18 cellular contexts compared by ENCODE assay signal in genomic region chr21:46307625-46308024, GRCh38. TPM values are rescaled to one million over a fixed set of nuclear protein-coding genes. Genes with fewer than 3 reads are reported as not detected.
A peak's percentile ranks its signal among the peaks of the same experiment; 100 is the strongest.
DNase-seq lines count a peak whose midpoint lies in the region; ATAC-seq, FAIRE-seq and TF ChIP-seq lines count a peak whose summit lies in the region.
"Had no signal": no experiment of that assay in that cellular context is flagged by ENCODE, and none has a peak within 500 bp of the region (broad histone marks: within the 10 kb centered on the region; RNA-seq: fewer than 3 reads in every experiment).

No MANE protein-coding gene starts in this region.

- H3K4me1 Mint-ChIP-seq in naive thymus-derived CD4-positive, alpha-beta T cell, result peaks cover 0 to 6% (median 0%) of the 10 kb centered on the region in 7 donors
- no peaks in the 10 kb centered on the region for H3K4me1 Mint-ChIP-seq in activated T-cell treated with anti-CD3 and anti-CD28 coated beads, Interleukin-2, amount 50 U/mL, for 4 hours (ENCODE audit: low read depth)
- H3K4me1 Mint-ChIP-seq: natural killer cell had no signal

- H3K79me2 ChIP-seq in GM12878 (ENCODE audit: control insufficient read depth, insufficient read depth, low read length), result no peaks in the 10 kb centered on the region

- CTCF ChIA-PET in GM12878 (lab: Yijun Ruan, JAX), result no interaction called here
- CTCF ChIA-PET in naive thymus-derived CD4-positive, alpha-beta T cell (lab: Charles Lee), result no interaction called here

- no peak for TF ChIP-seq RAD21 in GM12878 (IDR thresholded peaks at IDR 0.05; ENCODE audit: insufficient read depth, low read depth, low read length)

- H3K27ac ChIP-seq in GM12878 (ENCODE audit: control insufficient read depth, insufficient read depth), result no peak overlapping the region
- no peak overlapping the region for H3K27ac ChIP-seq in naive thymus-derived CD4-positive, alpha-beta T cell (ENCODE audit: low read depth, low read length)
- H3K27ac ChIP-seq: C4-2B, cardiac muscle cell had no signal

- intact Hi-C loops in GM12878 (cut with micrococcal nuclease; ENCODE audit: unreplicated experiment), result no loop called here
- intact Hi-C loops in naive thymus-derived CD4-positive, alpha-beta T cell (cut with micrococcal nuclease), result no loop called here

- H3K9ac ChIP-seq in GM12878 (ENCODE audit: control insufficient read depth, insufficient read depth, low read length), result no peak overlapping the region

- 0% methylated on average over 2 of the region's 2 CpGs for WGBS in GM12878 (ENCODE audit: insufficient coverage, insufficient replicate concordance, low lambda C conversion rate, missing lambda C conversion rate)

- H3K4me3 ChIP-seq in GM12878, result no peak overlapping the region
- H3K4me3 ChIP-seq in naive thymus-derived CD4-positive, alpha-beta T cell (ENCODE audit: low read length), result no peak overlapping the region
- H3K4me3 ChIP-seq: cardiac muscle cell had no signal

- no peaks in the 10 kb centered on the region for H3K9me3 ChIP-seq in GM12878 (replicated peaks; ENCODE audit: control insufficient read depth, insufficient read depth, low read length)
- no peaks in the 10 kb centered on the region for H3K9me3 ChIP-seq in naive thymus-derived CD4-positive, alpha-beta T cell (ENCODE audit: control insufficient read depth in 2 of 3, low read length in 3 of 3)

- H3K4me2 ChIP-seq in GM12878 (ENCODE audit: control insufficient read depth, insufficient read depth), result no peak overlapping the region

- no peaks in the 10 kb centered on the region for H4K20me1 ChIP-seq in GM12878 (ENCODE audit: control insufficient read depth, insufficient read depth)

- FAIRE-seq in GM12878 (lab: Jason Lieb, UNC), result no peak
- FAIRE-seq: G401.6 had no signal

- H2AFZ ChIP-seq in GM12878 (ENCODE audit: control insufficient read depth, low read depth, low read length), result no peak overlapping the region

- no peak for TF ChIP-seq CTCF in GM12878 (IDR thresholded peaks at IDR 0.05 in 2 of 3, conservative IDR thresholded peaks at IDR 0.05 in 1 of 3; ENCODE audit: control insufficient read depth in 2 of 3, extremely low read depth in 1 of 3, insufficient read depth in 1 of 3, low read depth in 3 of 3, low read length in 3 of 3)

- H3K27ac Mint-ChIP-seq in naive thymus-derived CD4-positive, alpha-beta T cell, result no peak overlapping the region
- H3K27ac Mint-ChIP-seq: natural killer cell had no signal

- ATAC-seq in GM12878, result peak; percentile 73
- ATAC-seq in naive thymus-derived CD4-positive, alpha-beta T cell, result peak; percentile 82
- ATAC-seq in GM18498 (IDR thresholded peaks at IDR 0.05; ENCODE audit: unreplicated experiment), result no peak
- ATAC-seq in activated T-cell treated with anti-CD3 and anti-CD28 coated beads, Interleukin-2, amount 50 U/mL, for 4 hours, result no peak
- ATAC-seq in HG02885 (IDR thresholded peaks at IDR 0.05; ENCODE audit: poor library complexity, unreplicated experiment), result no peak
- ATAC-seq in GM21367 (IDR thresholded peaks at IDR 0.05; ENCODE audit: unreplicated experiment), result no peak
- ATAC-seq: left colon, right cardiac atrium had no signal

- peaks cover 0 to 36% (median 14%) of the 10 kb centered on the region in 5 donors for H3K36me3 Mint-ChIP-seq in naive thymus-derived CD4-positive, alpha-beta T cell
- H3K36me3 Mint-ChIP-seq in activated T-cell treated with anti-CD3 and anti-CD28 coated beads, Interleukin-2, amount 50 U/mL, for 4 hours (ENCODE audit: insufficient read depth), result peaks cover 7% of the 10 kb centered on the region

- H3K4me3 Mint-ChIP-seq in naive thymus-derived CD4-positive, alpha-beta T cell, result no peak overlapping the region
- H3K4me3 Mint-ChIP-seq in activated T-cell treated with anti-CD3 and anti-CD28 coated beads, Interleukin-2, amount 50 U/mL, for 4 hours, result no peak overlapping the region
- H3K4me3 Mint-ChIP-seq: natural killer cell had no signal

- RAD21 ChIA-PET in GM12878 (lab: Charles Lee; ENCODE audit: unreplicated experiment), result no interaction called here

- DNase-seq in EL, result peak; percentile 76
- peak; percentile 96 for DNase-seq in LHCN-M2 (ENCODE audit: low read depth)
- DNase-seq in GM12878 (ENCODE audit: low read depth, low spot score), result no peak
- DNase-seq in naive thymus-derived CD4-positive, alpha-beta T cell, result no peak
- DNase-seq in activated T-cell treated with anti-CD3 and anti-CD28 coated beads, Interleukin-2, amount 50 U/mL, for 4 hours, result no peak
- DNase-seq: activated CD4-positive, alpha-beta T cell treated with anti-CD3 and anti-CD28 coated beads for 48 hours; left colon; natural killer cell; NCI-H1105 treated with DMSO at 0.1 percent for 48 hours; NCI-H510A; right cardiac atrium; stimulated activated CD4-positive, alpha-beta T cell treated with anti-CD3 and anti-CD28 coated beads, Interleukin-4, amount 100 ng/mL, for 1 hour had no signal

- H3K9me3 Mint-ChIP-seq in naive thymus-derived CD4-positive, alpha-beta T cell, result peaks cover 0 to 3% (median 0%) of the 10 kb centered on the region in 11 donors
- no peaks in the 10 kb centered on the region for H3K9me3 Mint-ChIP-seq in activated T-cell treated with anti-CD3 and anti-CD28 coated beads, Interleukin-2, amount 50 U/mL, for 4 hours
- H3K9me3 Mint-ChIP-seq: natural killer cell had no signal

- no peak for TF ChIP-seq EP300 in GM12878 (IDR thresholded peaks at IDR 0.05; ENCODE audit: borderline replicate concordance in 1 of 2, control insufficient read depth in 1 of 2, low read depth in 2 of 2, low read length in 2 of 2)

- H3K27me3 Mint-ChIP-seq in naive thymus-derived CD4-positive, alpha-beta T cell, result no peaks in the 10 kb centered on the region
- H3K27me3 Mint-ChIP-seq in activated T-cell treated with anti-CD3 and anti-CD28 coated beads, Interleukin-2, amount 50 U/mL, for 4 hours (ENCODE audit: low read depth), result no peaks in the 10 kb centered on the region

- POLR2A ChIA-PET in GM12878 (lab: Charles Lee), result interaction anchor here (1.2 kb wide), 1 partner anchor 40 kb away, joined by 4 read pairs; no protein-coding TSS in a partner anchor
- POLR2A ChIA-PET in naive thymus-derived CD4-positive, alpha-beta T cell (lab: Charles Lee), result no interaction called here

- no TSS peak for BruUV-seq in GM12878 (replicated peaks; lab: Mats Ljungman, UMichigan)

- H3K4me1 ChIP-seq in GM12878 (ENCODE audit: control insufficient read depth, insufficient read depth, low read length), result no peaks in the 10 kb centered on the region
- no peaks in the 10 kb centered on the region for H3K4me1 ChIP-seq in naive thymus-derived CD4-positive, alpha-beta T cell (ENCODE audit: control insufficient read depth in 2 of 2, insufficient read depth in 2 of 2, low read length in 2 of 2)

- TF ChIP-seq POLR2A in GM12878 (IDR thresholded peaks at IDR 0.05; ENCODE audit: low read depth, low read length), result no peak

- no peaks in the 10 kb centered on the region for H3K27me3 ChIP-seq in GM12878 (replicated peaks in 1 of 2; ENCODE audit: control insufficient read depth in 2 of 2, insufficient read depth in 2 of 2, low read length in 1 of 2)
- no peaks in the 10 kb centered on the region for H3K27me3 ChIP-seq in naive thymus-derived CD4-positive, alpha-beta T cell (ENCODE audit: control insufficient read depth in 2 of 2, insufficient read depth in 2 of 2, low read length in 2 of 2)
- H3K27me3 ChIP-seq: cardiac muscle cell had no signal

- in situ Hi-C loops in GM12878 (cut with MboI), result no loop called here

- SMC1A ChIA-PET in GM12878 (lab: Charles Lee; ENCODE audit: uncharacterized antibody, unreplicated experiment), result no interaction called here

- H3K36me3 ChIP-seq in GM12878 (ENCODE audit: control insufficient read depth in 2 of 2, insufficient read depth in 2 of 2, low read length in 1 of 2), result peaks cover 0 to 2% of the 10 kb centered on the region in 2 experiments; a peak in 3 of 4 replicates
- H3K36me3 ChIP-seq in naive thymus-derived CD4-positive, alpha-beta T cell (ENCODE audit: control insufficient read depth in 2 of 3, insufficient read depth in 3 of 3, low read length in 3 of 3), result no peaks in the 10 kb centered on the region

RNA-seq across cellular contexts. Expression of gene C21orf58, which starts 16.0 kb away (rescaled TPM):
- 17.2 and 19.3 TPM in 2 replicates for total RNA-seq in LHCN-M2 (2014; rRNA removed)
- 4.2 TPM for polyA plus RNA-seq in LHCN-M2 (2012)
- 39.5 and 45.3 TPM in 2 replicates for total RNA-seq in GM12878 (2013; cell fraction: nucleolus; rRNA removed)
- total RNA-seq in GM12878 (2014; rRNA removed), result 14.4 and 16.2 TPM in 2 replicates
- total RNA-seq in GM12878 (2014; rRNA removed; fragmentation: Illumina TruSeq; extraction: Trizol), result 6.7 and 7.3 TPM in 2 replicates
- total RNA-seq in GM12878 (2021), result 17.9 and 22.3 TPM in 2 replicates
- polyA plus RNA-seq in GM12878 (2011; ENCODE audit: low read depth), result 1.8 TPM
- polyA plus RNA-seq in GM12878 (2011; rRNA removed), result 4.9 and 6.4 TPM in 2 replicates
- 9.2 and 14.2 TPM in 2 replicates for polyA plus RNA-seq in GM12878 (2011; cell fraction: cytosol; rRNA removed)
- polyA plus RNA-seq in GM12878 (2011; cell fraction: nucleus; rRNA removed), result 50.5 and 63.4 TPM in 2 replicates
- 7.9 and 9.3 TPM in 2 replicates for polyA plus RNA-seq in GM12878 (2012)
- polyA plus RNA-seq in GM12878 (2014; fragmentation: Illumina TruSeq; extraction: Trizol), result 1.3 and 6.7 TPM in 2 replicates
- 1 to 10 TPM; 1.1 TPM for polyA plus RNA-seq in GM12878 (2014; fragmentation: Nextera tagmentation; extraction: Ambion mirVana)
- polyA plus RNA-seq in GM12878 (2014; rRNA removed), result 21.6 and 28.2 TPM in 2 replicates
- 10 to 100 TPM; 18.8 to 20.2 TPM for polyA plus RNA-seq in GM12878 (2016; fragmentation: Nextera tagmentation; extraction: Ambion mirVana)
- polyA minus RNA-seq in GM12878 (2011; rRNA and poly(A)+ RNA removed), result 9.7 and 17.1 TPM in 2 replicates
- polyA minus RNA-seq in GM12878 (2011; cell fraction: cytosol; rRNA and poly(A)+ RNA removed), result 4.8 and 5.9 TPM in 2 replicates
- 22.1 and 38.8 TPM in 2 replicates for polyA minus RNA-seq in GM12878 (2011; cell fraction: nucleus; rRNA and poly(A)+ RNA removed)
- total RNA-seq in naive thymus-derived CD4-positive, alpha-beta T cell, result 10 to 100 TPM in 1 of 5 experiments, 1 to 10 TPM in 4; 5.0 to 38.4 (median 9.0) TPM
- 1 to 10 TPM in 1 of 2 donors, under 1 TPM in 1; 0.59 to 1.0 TPM for polyA plus RNA-seq in naive thymus-derived CD4-positive, alpha-beta T cell
- 1 to 10 TPM; 3.6 to 3.9 (median 3.7) TPM for total RNA-seq in activated T-cell treated with anti-CD3 and anti-CD28 coated beads, Interleukin-2, amount 50 U/mL, for 4 hours

RNA-seq across cellular contexts. Expression of gene PCNT, which starts 16.3 kb away (rescaled TPM):
- total RNA-seq in LHCN-M2 (2014; rRNA removed), result 35.8 and 40.8 TPM in 2 replicates
- 10.0 TPM for polyA plus RNA-seq in LHCN-M2 (2012)
- 102 and 117 TPM in 2 replicates for total RNA-seq in GM12878 (2013; cell fraction: nucleolus; rRNA removed)
- total RNA-seq in GM12878 (2014; rRNA removed), result 21.9 and 22.1 TPM in 2 replicates
- 15.3 and 17.1 TPM in 2 replicates for total RNA-seq in GM12878 (2014; rRNA removed; fragmentation: Illumina TruSeq; extraction: Trizol)
- 33.0 and 35.4 TPM in 2 replicates for total RNA-seq in GM12878 (2021)
- polyA plus RNA-seq in GM12878 (2011; ENCODE audit: low read depth), result 19.1 TPM
- polyA plus RNA-seq in GM12878 (2011; rRNA removed), result 11.3 and 11.5 TPM in 2 replicates
- polyA plus RNA-seq in GM12878 (2011; cell fraction: cytosol; rRNA removed), result 10.0 and 12.0 TPM in 2 replicates
- 65.9 and 71.0 TPM in 2 replicates for polyA plus RNA-seq in GM12878 (2011; cell fraction: nucleus; rRNA removed)
- 16.9 and 23.8 TPM in 2 replicates for polyA plus RNA-seq in GM12878 (2012)
- 7.4 and 18.9 TPM in 2 replicates for polyA plus RNA-seq in GM12878 (2014; fragmentation: Illumina TruSeq; extraction: Trizol)
- polyA plus RNA-seq in GM12878 (2014; fragmentation: Nextera tagmentation; extraction: Ambion mirVana), result 1 to 10 TPM; 2.9 to 6.0 TPM
- polyA plus RNA-seq in GM12878 (2014; rRNA removed), result 25.4 and 35.1 TPM in 2 replicates
- 10 to 100 TPM; 39.2 to 39.6 TPM for polyA plus RNA-seq in GM12878 (2016; fragmentation: Nextera tagmentation; extraction: Ambion mirVana)
- 40.6 and 78.3 TPM in 2 replicates for polyA minus RNA-seq in GM12878 (2011; rRNA and poly(A)+ RNA removed)
- polyA minus RNA-seq in GM12878 (2011; cell fraction: cytosol; rRNA and poly(A)+ RNA removed), result 10.3 and 13.7 TPM in 2 replicates
- 19.9 and 39.3 TPM in 2 replicates for polyA minus RNA-seq in GM12878 (2011; cell fraction: nucleus; rRNA and poly(A)+ RNA removed)
- 10 to 100 TPM; 53.3 to 68.2 (median 56.2) TPM for total RNA-seq in naive thymus-derived CD4-positive, alpha-beta T cell
- polyA plus RNA-seq in naive thymus-derived CD4-positive, alpha-beta T cell, result 10 to 100 TPM; 13.7 to 29.6 TPM
- total RNA-seq in activated T-cell treated with anti-CD3 and anti-CD28 coated beads, Interleukin-2, amount 50 U/mL, for 4 hours, result 10 to 100 TPM; 29.4 to 33.1 (median 31.0) TPM

RNA-seq across cellular contexts. Expression of gene YBEY, which starts 21.5 kb away (rescaled TPM):
- 18.1 and 25.2 TPM in 2 replicates for total RNA-seq in LHCN-M2 (2014; rRNA removed)
- polyA plus RNA-seq in LHCN-M2 (2012), result 25.2 TPM
- total RNA-seq in GM12878 (2013; cell fraction: nucleolus; rRNA removed), result 26.3 and 29.9 TPM in 2 replicates
- total RNA-seq in GM12878 (2014; rRNA removed), result 16.7 and 18.1 TPM in 2 replicates
- 16.5 and 16.9 TPM in 2 replicates for total RNA-seq in GM12878 (2014; rRNA removed; fragmentation: Illumina TruSeq; extraction: Trizol)
- total RNA-seq in GM12878 (2021), result 13.2 and 13.8 TPM in 2 replicates
- 16.6 TPM for polyA plus RNA-seq in GM12878 (2011; ENCODE audit: low read depth)
- polyA plus RNA-seq in GM12878 (2011; rRNA removed), result 31.1 and 38.1 TPM in 2 replicates
- 18.4 and 21.1 TPM in 2 replicates for polyA plus RNA-seq in GM12878 (2011; cell fraction: cytosol; rRNA removed)
- polyA plus RNA-seq in GM12878 (2011; cell fraction: nucleus; rRNA removed), result 19.4 and 23.3 TPM in 2 replicates
- 20.8 and 20.9 TPM in 2 replicates for polyA plus RNA-seq in GM12878 (2012)
- 18.9 and 22.1 TPM in 2 replicates for polyA plus RNA-seq in GM12878 (2014; fragmentation: Illumina TruSeq; extraction: Trizol)
- 10 to 100 TPM in 1 of 2 experiments, 1 to 10 TPM in 1; 6.5 to 11.3 TPM for polyA plus RNA-seq in GM12878 (2014; fragmentation: Nextera tagmentation; extraction: Ambion mirVana)
- 27.1 and 31.4 TPM in 2 replicates for polyA plus RNA-seq in GM12878 (2014; rRNA removed)
- polyA plus RNA-seq in GM12878 (2016; fragmentation: Nextera tagmentation; extraction: Ambion mirVana), result 10 to 100 TPM; 20.2 to 20.9 TPM
- polyA minus RNA-seq in GM12878 (2011; rRNA and poly(A)+ RNA removed), result 11.4 and 12.3 TPM in 2 replicates
- 5.4 and 5.9 TPM in 2 replicates for polyA minus RNA-seq in GM12878 (2011; cell fraction: cytosol; rRNA and poly(A)+ RNA removed)
- 12.5 and 13.5 TPM in 2 replicates for polyA minus RNA-seq in GM12878 (2011; cell fraction: nucleus; rRNA and poly(A)+ RNA removed)
- 10 to 100 TPM in 4 of 5 experiments, 1 to 10 TPM in 1; 8.8 to 16.7 (median 15.6) TPM for total RNA-seq in naive thymus-derived CD4-positive, alpha-beta T cell
- polyA plus RNA-seq in naive thymus-derived CD4-positive, alpha-beta T cell, result 10 to 100 TPM; 12.3 to 20.1 TPM
- total RNA-seq in activated T-cell treated with anti-CD3 and anti-CD28 coated beads, Interleukin-2, amount 50 U/mL, for 4 hours, result 10 to 100 TPM; 20.5 to 21.8 (median 20.9) TPM

RNA-seq across cellular contexts. Expression of gene MCM3AP, which starts 22.2 kb away (rescaled TPM):
- total RNA-seq in LHCN-M2 (2014; rRNA removed) (79.3 and 81.1 TPM in 2 replicates), GM12878 (2014; rRNA removed) (53.8 and 53.9 TPM in 2 replicates), GM12878 (2014; rRNA removed; fragmentation: Illumina TruSeq; extraction: Trizol) (32.4 and 39.7 TPM in 2 replicates), GM12878 (2021) (94.3 and 95.7 TPM in 2 replicates)
- polyA plus RNA-seq in LHCN-M2 (2012), result 39.9 TPM
- total RNA-seq in GM12878 (2013; cell fraction: nucleolus; rRNA removed), result 241 and 252 TPM in 2 replicates
- 28.0 TPM for polyA plus RNA-seq in GM12878 (2011; ENCODE audit: low read depth)
- polyA plus RNA-seq in GM12878 (2011; rRNA removed) (42.3 and 45.3 TPM in 2 replicates), GM12878 (2014; fragmentation: Illumina TruSeq; extraction: Trizol) (34.3 and 39.3 TPM in 2 replicates), GM12878 (2014; fragmentation: Nextera tagmentation; extraction: Ambion mirVana) (1 to 10 TPM; 6.1 to 8.8 TPM), GM12878 (2014; rRNA removed) (48.6 and 54.6 TPM in 2 replicates), GM12878 (2016; fragmentation: Nextera tagmentation; extraction: Ambion mirVana) (10 to 100 TPM; 54.5 to 64.6 TPM)
- polyA plus RNA-seq in GM12878 (2011; cell fraction: cytosol; rRNA removed), result 53.3 and 76.7 TPM in 2 replicates
- polyA plus RNA-seq in GM12878 (2011; cell fraction: nucleus; rRNA removed), result 140 and 149 TPM in 2 replicates
- 42.7 and 46.1 TPM in 2 replicates for polyA plus RNA-seq in GM12878 (2012)
- 54.7 and 88.0 TPM in 2 replicates for polyA minus RNA-seq in GM12878 (2011; rRNA and poly(A)+ RNA removed)
- 58.8 and 74.2 TPM in 2 replicates for polyA minus RNA-seq in GM12878 (2011; cell fraction: cytosol; rRNA and poly(A)+ RNA removed)
- 94.2 and 133 TPM in 2 replicates for polyA minus RNA-seq in GM12878 (2011; cell fraction: nucleus; rRNA and poly(A)+ RNA removed)
- 100 to 1,000 TPM; 121 to 175 (median 144) TPM for total RNA-seq in naive thymus-derived CD4-positive, alpha-beta T cell
- 10 to 100 TPM; 37.3 to 90.6 TPM for polyA plus RNA-seq in naive thymus-derived CD4-positive, alpha-beta T cell
- total RNA-seq in activated T-cell treated with anti-CD3 and anti-CD28 coated beads, Interleukin-2, amount 50 U/mL, for 4 hours, result 100 to 1,000 TPM; 134 to 144 (median 140) TPM

Comparison
In these comparisons a context has a peak if more than half of its experiments do, and no peak if none do; other contexts are left out.
1. DNase-seq: peak in EL (single experiment) and LHCN-M2 (single experiment); none in GM12878 (single experiment), naive thymus-derived CD4-positive, alpha-beta T cell (0 of 9) and activated T-cell treated with anti-CD3 and anti-CD28 coated beads, Interleukin-2, amount 50 U/mL, for 4 hours (single experiment).
2. ATAC-seq: peak in GM12878 (single experiment) and naive thymus-derived CD4-positive, alpha-beta T cell (single experiment); none in GM18498 (single experiment), activated T-cell treated with anti-CD3 and anti-CD28 coated beads, Interleukin-2, amount 50 U/mL, for 4 hours (0 of 2), HG02885 (single experiment) and GM21367 (single experiment).